21 cellular contexts compared by ENCODE assay signal in the genomic region with DNA sequence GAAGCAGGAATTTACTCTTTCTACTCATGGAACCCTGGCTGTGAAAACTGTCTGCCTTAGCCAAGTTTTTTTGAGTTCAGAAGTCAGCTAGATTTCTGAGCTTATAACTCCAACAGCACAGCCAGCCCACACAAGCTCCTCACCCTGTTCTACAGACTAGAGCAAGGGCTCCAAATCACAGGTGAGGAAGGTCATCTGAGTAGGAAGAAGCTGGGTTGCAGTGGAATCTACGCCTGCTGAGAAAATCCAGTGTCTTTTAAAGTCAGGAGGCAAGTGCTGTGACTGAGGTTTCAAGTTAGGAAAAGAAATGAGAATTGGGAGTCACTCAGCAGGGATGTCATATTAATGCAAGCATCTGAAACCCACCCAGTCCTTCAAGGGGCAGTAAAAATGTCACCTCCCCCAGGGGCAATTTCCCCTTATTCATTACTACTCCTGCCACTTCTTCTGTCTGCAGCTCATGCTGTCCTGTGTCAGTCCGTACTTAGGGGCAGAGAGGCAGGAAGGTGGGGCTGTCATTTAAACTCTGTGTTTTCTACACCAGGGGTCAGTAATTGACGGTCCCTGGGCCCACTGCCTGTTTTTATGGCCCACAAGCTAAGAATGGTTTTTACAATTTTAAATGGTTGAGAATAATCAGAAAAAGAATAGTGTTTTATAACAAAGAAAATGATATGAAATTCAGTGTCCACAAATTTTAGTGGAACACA.
"Had no signal": no experiment of that assay in that cellular context is flagged by ENCODE, and none has a peak within 500 bp of the region (broad histone marks: within the 10 kb centered on the region; RNA-seq: fewer than 3 reads in every experiment).

No MANE protein-coding gene starts in this region.

- H3K9me3 ChIP-seq: esophagus squamous epithelium, lower lobe of right lung, tibial nerve, uterus had no signal

- H3K4me3 ChIP-seq: cardiac muscle cell, esophagus squamous epithelium, lower lobe of right lung, tibial nerve, uterus had no signal

- H3K27ac ChIP-seq: cardiac muscle cell, esophagus squamous epithelium, lower lobe of right lung, tibial nerve, uterus, VCaP had no signal

- H3K4me1 ChIP-seq: esophagus squamous epithelium, lower lobe of right lung, tibial nerve, uterus had no signal

- H3K36me3 ChIP-seq: cardiac muscle cell, esophagus squamous epithelium, lower lobe of right lung, tibial nerve, uterus had no signal

- H3K27me3 Mint-ChIP-seq: activated CD8-positive, alpha-beta memory T cell treated with anti-CD3 and anti-CD28 coated beads, Interleukin-2, amount 10 ng/mL, durations not matched to agents 7 days and 5 days; activated naive CD8-positive, alpha-beta T cell treated with anti-CD3 and anti-CD28 coated beads for 36 hours; dendritic cell treated with granulocyte-macrophage colony-stimulating factor and Interleukin-4, amounts not matched to agents 40 ng/mL and 50 ng/mL, for 4 days; progenitor cell of endocrine pancreas; T-helper 17 cell had no signal

- DNase-seq: activated CD4-positive, alpha-beta T cell treated with anti-CD3 and anti-CD28 coated beads for 1 hour; activated CD4-positive, alpha-beta T cell treated with anti-CD3 and anti-CD28 coated beads, Interleukin-2, amount 50 U/mL, for 48 hours; activated CD8-positive, alpha-beta memory T cell treated with anti-CD3 and anti-CD28 coated beads, Interleukin-2, amount 10 ng/mL, durations not matched to agents 7 days and 5 days; activated naive CD8-positive, alpha-beta T cell treated with anti-CD3 and anti-CD28 coated beads for 36 hours; amniotic stem cell; effector CD8-positive, alpha-beta T cell; esophagus squamous epithelium; islet precursor cell; left colon; lower lobe of right lung; midbrain; stimulated activated CD4-positive, alpha-beta T cell treated with anti-CD3 and anti-CD28 coated beads, Interleukin-2, amount 100 ng/mL, for 24 hours; stimulated activated naive CD8-positive, alpha-beta T cell treated with anti-CD3 and anti-CD28 coated beads, Interleukin-15, Interleukin-2, amounts not matched to agents 100 U/mL and 50 U/mL, for 24 hours; substantia nigra; T-helper 17 cell; uterus had no signal

- H3K9me3 Mint-ChIP-seq: activated naive CD8-positive, alpha-beta T cell treated with anti-CD3 and anti-CD28 coated beads for 36 hours; dendritic cell treated with granulocyte-macrophage colony-stimulating factor and Interleukin-4, amounts not matched to agents 40 ng/mL and 50 ng/mL, for 4 days had no signal

- ATAC-seq: activated CD8-positive, alpha-beta memory T cell treated with anti-CD3 and anti-CD28 coated beads, Interleukin-2, amount 10 ng/mL, durations not matched to agents 7 days and 5 days; left colon; lower lobe of right lung; stimulated activated naive CD8-positive, alpha-beta T cell treated with anti-CD3 and anti-CD28 coated beads, Interleukin-15, Interleukin-2, amounts not matched to agents 100 U/mL and 50 U/mL, for 24 hours; T-helper 17 cell had no signal

- H3K27ac Mint-ChIP-seq: activated CD8-positive, alpha-beta memory T cell treated with anti-CD3 and anti-CD28 coated beads, Interleukin-2, amount 10 ng/mL, durations not matched to agents 7 days and 5 days; activated naive CD8-positive, alpha-beta T cell treated with anti-CD3 and anti-CD28 coated beads for 36 hours; dendritic cell treated with granulocyte-macrophage colony-stimulating factor and Interleukin-4, amounts not matched to agents 40 ng/mL and 50 ng/mL, for 4 days; T-helper 17 cell had no signal

- H3K27me3 ChIP-seq: cardiac muscle cell, esophagus squamous epithelium, tibial nerve, uterus had no signal

- H3K4me1 Mint-ChIP-seq: activated CD8-positive, alpha-beta memory T cell treated with anti-CD3 and anti-CD28 coated beads, Interleukin-2, amount 10 ng/mL, durations not matched to agents 7 days and 5 days; activated naive CD8-positive, alpha-beta T cell treated with anti-CD3 and anti-CD28 coated beads for 36 hours; T-helper 17 cell had no signal

- H3K4me3 Mint-ChIP-seq: activated CD8-positive, alpha-beta memory T cell treated with anti-CD3 and anti-CD28 coated beads, Interleukin-2, amount 10 ng/mL, durations not matched to agents 7 days and 5 days; activated naive CD8-positive, alpha-beta T cell treated with anti-CD3 and anti-CD28 coated beads for 36 hours; dendritic cell treated with granulocyte-macrophage colony-stimulating factor and Interleukin-4, amounts not matched to agents 40 ng/mL and 50 ng/mL, for 4 days; T-helper 17 cell had no signal

- H3K36me3 Mint-ChIP-seq: activated CD8-positive, alpha-beta memory T cell treated with anti-CD3 and anti-CD28 coated beads, Interleukin-2, amount 10 ng/mL, durations not matched to agents 7 days and 5 days; activated naive CD8-positive, alpha-beta T cell treated with anti-CD3 and anti-CD28 coated beads for 36 hours had no signal
